38 cellular contexts compared by ENCODE assay signal in genomic region chr2:49146412-49146811, GRCh38. TPM values are rescaled to one million over a fixed set of nuclear protein-coding genes. Genes with fewer than 3 reads are reported as not detected.
"Had no signal": no experiment of that assay in that cellular context is flagged by ENCODE, and none has a peak within 500 bp of the region (broad histone marks: within the 10 kb centered on the region; RNA-seq: fewer than 3 reads in every experiment).

No MANE protein-coding gene starts in this region.

- H3K4me3 ChIP-seq: ascending aorta, cardiac muscle cell, Peyer's patch had no signal

- DNase-seq: activated CD4-positive, alpha-beta memory T cell treated with anti-CD3 and anti-CD28 coated beads, Interleukin-2, amount 10 ng/mL, durations not matched to agents 7 days and 5 days; activated CD4-positive, alpha-beta T cell treated with anti-CD3 and anti-CD28 coated beads for 1 hour; activated CD4-positive, alpha-beta T cell treated with anti-CD3 and anti-CD28 coated beads for 48 hours; activated CD4-positive, CD25-positive, alpha-beta regulatory T cell; activated CD8-positive, alpha-beta memory T cell treated with anti-CD3 and anti-CD28 coated beads for 24 hours; activated CD8-positive, alpha-beta memory T cell treated with anti-CD3 and anti-CD28 coated beads, Interleukin-2, amount 10 ng/mL, durations not matched to agents 7 days and 5 days; activated CD8-positive, alpha-beta memory T cell treated with anti-CD3 and anti-CD28 coated beads, Interleukin-2, amount 50 U/mL, for 48 hours; activated effector memory CD4-positive, alpha-beta T cell treated with anti-CD3 and anti-CD28 coated beads, Interleukin-2, amount 50 U/mL, for 16 hours; activated naive CD4-positive, alpha-beta T cell; activated naive CD8-positive, alpha-beta T cell treated with anti-CD3 and anti-CD28 coated beads, Interleukin-2, amount 10 ng/mL, durations not matched to agents 7 days and 5 days; activated T-cell treated with anti-CD3 and anti-CD28 coated beads, Interleukin-2, amount 50 U/mL, for 48 hours; amygdala; Karpas-422; KBM-7; NCI-H1105 treated with DMSO at 0.1 percent for 48 hours; NCI-H1436; NCI-H1694; NCI-H1930; NCI-H2081 treated with DMSO at 0.1 percent for 48 hours; NCI-H226; NCI-H446 treated with DMSO at 0.1 percent for 48 hours; NCI-H524; NCI-H69; NK-92 treated with Interleukin-12 subunit alpha and Interleukin-12 subunit beta, amount 100 ng/mL, for 24 hours; PC-3; Peyer's patch; RPMI8226; SW 1271; T1000; WERI-Rb-1 had no signal

- ATAC-seq: activated CD8-positive, alpha-beta memory T cell treated with anti-CD3 and anti-CD28 coated beads, Interleukin-2, amount 10 ng/mL, durations not matched to agents 7 days and 5 days; activated T-helper 17 cell treated with anti-CD3 and anti-CD28 coated beads, Interleukin-2, amount 50 U/mL, for 72 hours; PC-3 had no signal

- H3K9me3 Mint-ChIP-seq: activated CD4-positive, alpha-beta memory T cell treated with anti-CD3 and anti-CD28 coated beads, Interleukin-2, amount 10 ng/mL, durations not matched to agents 7 days and 5 days; activated naive CD8-positive, alpha-beta T cell treated with anti-CD3 and anti-CD28 coated beads, Interleukin-2, amount 10 ng/mL, durations not matched to agents 7 days and 5 days had no signal

- H3K4me1 Mint-ChIP-seq: activated CD4-positive, alpha-beta memory T cell treated with anti-CD3 and anti-CD28 coated beads, Interleukin-2, amount 10 ng/mL, durations not matched to agents 7 days and 5 days; activated CD8-positive, alpha-beta memory T cell treated with anti-CD3 and anti-CD28 coated beads, Interleukin-2, amount 10 ng/mL, durations not matched to agents 7 days and 5 days; activated naive CD4-positive, alpha-beta T cell treated with anti-CD3 and anti-CD28 coated beads, Interleukin-2, amount 50 U/mL, for 24 hours; activated naive CD8-positive, alpha-beta T cell treated with anti-CD3 and anti-CD28 coated beads, Interleukin-2, amount 10 ng/mL, durations not matched to agents 7 days and 5 days; activated T-helper 17 cell treated with anti-CD3 and anti-CD28 coated beads, Interleukin-2, amount 50 U/mL, for 72 hours had no signal

- H3K36me3 Mint-ChIP-seq: activated CD8-positive, alpha-beta memory T cell treated with anti-CD3 and anti-CD28 coated beads, Interleukin-2, amount 10 ng/mL, durations not matched to agents 7 days and 5 days; activated naive CD4-positive, alpha-beta T cell treated with anti-CD3 and anti-CD28 coated beads, Interleukin-2, amount 50 U/mL, for 24 hours; activated naive CD8-positive, alpha-beta T cell treated with anti-CD3 and anti-CD28 coated beads, Interleukin-2, amount 10 ng/mL, durations not matched to agents 7 days and 5 days had no signal

- H3K27me3 ChIP-seq: ascending aorta, cardiac muscle cell, Peyer's patch had no signal

- H3K9me3 ChIP-seq: ascending aorta, Peyer's patch had no signal

- H3K4me3 Mint-ChIP-seq: activated CD4-positive, alpha-beta memory T cell treated with anti-CD3 and anti-CD28 coated beads, Interleukin-2, amount 10 ng/mL, durations not matched to agents 7 days and 5 days; activated CD8-positive, alpha-beta memory T cell treated with anti-CD3 and anti-CD28 coated beads, Interleukin-2, amount 10 ng/mL, durations not matched to agents 7 days and 5 days; activated naive CD4-positive, alpha-beta T cell treated with anti-CD3 and anti-CD28 coated beads, Interleukin-2, amount 50 U/mL, for 24 hours; activated naive CD8-positive, alpha-beta T cell treated with anti-CD3 and anti-CD28 coated beads, Interleukin-2, amount 10 ng/mL, durations not matched to agents 7 days and 5 days; activated T-helper 17 cell treated with anti-CD3 and anti-CD28 coated beads, Interleukin-2, amount 50 U/mL, for 72 hours had no signal

- H3K4me1 ChIP-seq: ascending aorta, Peyer's patch had no signal

- H3K36me3 ChIP-seq: ascending aorta, cardiac muscle cell, Peyer's patch, WERI-Rb-1 had no signal

- H3K27ac Mint-ChIP-seq: activated CD4-positive, alpha-beta memory T cell treated with anti-CD3 and anti-CD28 coated beads, Interleukin-2, amount 10 ng/mL, durations not matched to agents 7 days and 5 days; activated CD8-positive, alpha-beta memory T cell treated with anti-CD3 and anti-CD28 coated beads, Interleukin-2, amount 10 ng/mL, durations not matched to agents 7 days and 5 days; activated naive CD4-positive, alpha-beta T cell treated with anti-CD3 and anti-CD28 coated beads, Interleukin-2, amount 50 U/mL, for 24 hours; activated naive CD8-positive, alpha-beta T cell treated with anti-CD3 and anti-CD28 coated beads, Interleukin-2, amount 10 ng/mL, durations not matched to agents 7 days and 5 days; activated T-helper 17 cell treated with anti-CD3 and anti-CD28 coated beads, Interleukin-2, amount 50 U/mL, for 72 hours had no signal

- H3K27ac ChIP-seq: ascending aorta, cardiac muscle cell, Peyer's patch, WERI-Rb-1 had no signal

- H3K27me3 Mint-ChIP-seq: activated CD4-positive, alpha-beta memory T cell treated with anti-CD3 and anti-CD28 coated beads, Interleukin-2, amount 10 ng/mL, durations not matched to agents 7 days and 5 days; activated CD8-positive, alpha-beta memory T cell treated with anti-CD3 and anti-CD28 coated beads, Interleukin-2, amount 10 ng/mL, durations not matched to agents 7 days and 5 days; activated naive CD4-positive, alpha-beta T cell treated with anti-CD3 and anti-CD28 coated beads, Interleukin-2, amount 50 U/mL, for 24 hours; activated naive CD8-positive, alpha-beta T cell treated with anti-CD3 and anti-CD28 coated beads, Interleukin-2, amount 10 ng/mL, durations not matched to agents 7 days and 5 days; activated T-helper 17 cell treated with anti-CD3 and anti-CD28 coated beads, Interleukin-2, amount 50 U/mL, for 72 hours had no signal

RNA-seq across cellular contexts. Expression of gene FSHR, which starts 7.9 kb away (rescaled TPM):
- total RNA-seq: activated CD4-positive, alpha-beta memory T cell treated with anti-CD3 and anti-CD28 coated beads, Interleukin-2, amount 10 ng/mL, durations not matched to agents 7 days and 5 days; activated CD8-positive, alpha-beta memory T cell treated with anti-CD3 and anti-CD28 coated beads, Interleukin-2, amount 10 ng/mL, durations not matched to agents 7 days and 5 days; activated naive CD8-positive, alpha-beta T cell treated with anti-CD3 and anti-CD28 coated beads, Interleukin-2, amount 10 ng/mL, durations not matched to agents 7 days and 5 days; activated T-helper 17 cell treated with anti-CD3 and anti-CD28 coated beads, Interleukin-2, amount 50 U/mL, for 72 hours; ascending aorta; MCF 10A; PC-3; Peyer's patch; T-helper 1 cell treated with Interleukin-12 subunit alpha and Interleukin-12 subunit beta and Interleukin-4 antibody, amounts not matched to agents 30 ng/mL and 1 ng/mL, for 36 hours; T-helper 2 cell treated with Interferon-gamma antibody and Interleukin-4, amounts not matched to agents 100 ng/mL and 5 ng/mL, for 36 hours had no signal
- polyA plus RNA-seq: adipose tissue had no signal
